9 cellular contexts compared by ENCODE assay signal in genomic region chr20:32333181-32333987, GRCh38. TPM values are rescaled to one million over a fixed set of nuclear protein-coding genes. Genes with fewer than 3 reads are reported as not detected.
DNase-seq lines count a peak whose midpoint lies in the region; ATAC-seq and TF ChIP-seq lines count a peak whose summit lies in the region.
"Had no signal": no experiment of that assay in that cellular context is flagged by ENCODE, and none has a peak within 500 bp of the region (broad histone marks: within the 10 kb centered on the region; RNA-seq: fewer than 3 reads in every experiment).

No MANE protein-coding gene starts in this region.

- POLR2A ChIA-PET in activated naive CD8-positive, alpha-beta T cell treated with anti-CD3 and anti-CD28 coated beads, Interleukin-2, amount 10 ng/mL, durations not matched to agents 7 days and 5 days (lab: Charles Lee) = interaction anchor here (0.7 kb wide), 1 partner anchor 306 kb away, joined by 6 read pairs; no protein-coding TSS in a partner anchor

- ATAC-seq in HG03139 (IDR thresholded peaks at IDR 0.05; ENCODE audit: unreplicated experiment) = peak; percentile 48
- no peak for ATAC-seq in activated naive CD8-positive, alpha-beta T cell treated with anti-CD3 and anti-CD28 coated beads, Interleukin-2, amount 10 ng/mL, durations not matched to agents 7 days and 5 days (ENCODE audit: low read depth)

- 94 to 96% methylated on average over 6 to 12 of the region's 12 CpGs for WGBS in endodermal cell (ENCODE audit: insufficient coverage in 1 of 2, insufficient read length in 1 of 2), 2 experiments

- H3K27ac Mint-ChIP-seq in activated naive CD8-positive, alpha-beta T cell treated with anti-CD3 and anti-CD28 coated beads, Interleukin-2, amount 10 ng/mL, durations not matched to agents 7 days and 5 days = peak overlapping the region; percentile 13
- H3K27ac Mint-ChIP-seq in stimulated activated naive CD8-positive, alpha-beta T cell treated with anti-CD3 and anti-CD28 coated beads, Interleukin-15, Interleukin-2, amounts not matched to agents 100 ng/mL and 50 ng/mL, for 24 hours = peak overlapping the region; percentile 92
- no peak overlapping the region for H3K27ac Mint-ChIP-seq in endodermal cell

- no peak overlapping the region for H3K27ac ChIP-seq in endodermal cell (ENCODE audit: low read depth, low read length)

- no peaks in the 10 kb centered on the region for H3K9me3 ChIP-seq in endodermal cell (ENCODE audit: control insufficient read depth, low read length)
- H3K9me3 ChIP-seq: BLaER1 treated with 17β-estradiol and CSF1 and Interleukin-3, amounts not matched to agents 10 nM and 100 nM had no signal

- no peak overlapping the region for H3K9ac ChIP-seq in endodermal cell (ENCODE audit: extremely low read depth, low read length, poor library complexity, severe bottlenecking)
- H3K9ac ChIP-seq: BLaER1 treated with 17β-estradiol and CSF1 and Interleukin-3, amounts not matched to agents 10 nM and 100 nM had no signal

- H3K4me3 ChIP-seq in endodermal cell (ENCODE audit: low read length) = no peak overlapping the region
- H3K4me3 ChIP-seq: BLaER1 treated with 17β-estradiol and CSF1 and Interleukin-3, amounts not matched to agents 10 nM and 100 nM had no signal

- H3K36me3 Mint-ChIP-seq in activated naive CD8-positive, alpha-beta T cell treated with anti-CD3 and anti-CD28 coated beads, Interleukin-2, amount 10 ng/mL, durations not matched to agents 7 days and 5 days = peaks cover 13% of the 10 kb centered on the region
- peaks cover 74% of the 10 kb centered on the region for H3K36me3 Mint-ChIP-seq in stimulated activated naive CD8-positive, alpha-beta T cell treated with anti-CD3 and anti-CD28 coated beads, Interleukin-15, Interleukin-2, amounts not matched to agents 100 ng/mL and 50 ng/mL, for 24 hours (ENCODE audit: low read depth)
- H3K36me3 Mint-ChIP-seq in endodermal cell (ENCODE audit: low read depth) = peaks cover 57% of the 10 kb centered on the region

- no peaks in the 10 kb centered on the region for H3K9me3 Mint-ChIP-seq in activated naive CD8-positive, alpha-beta T cell treated with anti-CD3 and anti-CD28 coated beads, Interleukin-2, amount 10 ng/mL, durations not matched to agents 7 days and 5 days
- no peaks in the 10 kb centered on the region for H3K9me3 Mint-ChIP-seq in stimulated activated naive CD8-positive, alpha-beta T cell treated with anti-CD3 and anti-CD28 coated beads, Interleukin-15, Interleukin-2, amounts not matched to agents 100 ng/mL and 50 ng/mL, for 24 hours
- H3K9me3 Mint-ChIP-seq in endodermal cell = no peaks in the 10 kb centered on the region

- DNase-seq in activated naive CD4-positive, alpha-beta T cell treated with Interleukin-2 at 50 U/mL for 16 hours = peak; percentile 61
- DNase-seq in activated naive CD4-positive, alpha-beta T cell (lab: John Stamatoyannopoulos, UW) = no peak
- DNase-seq in activated naive CD8-positive, alpha-beta T cell treated with anti-CD3 and anti-CD28 coated beads, Interleukin-2, amount 10 ng/mL, durations not matched to agents 7 days and 5 days = no peak
- DNase-seq in endodermal cell (no peak), activated gamma-delta T cell (lab: John Stamatoyannopoulos, UW) (no peak), activated gamma-delta T cell treated with Interleukin-2 at 50 U/mL for 16 hours (no peak)

- H3K27me3 ChIP-seq in endodermal cell (ENCODE audit: control insufficient read depth, insufficient read depth, low read length, poor library complexity, severe bottlenecking) = no peaks in the 10 kb centered on the region
- H3K27me3 ChIP-seq: BLaER1 treated with 17β-estradiol and CSF1 and Interleukin-3, amounts not matched to agents 10 nM and 100 nM had no signal

- H3K4me1 Mint-ChIP-seq in activated naive CD8-positive, alpha-beta T cell treated with anti-CD3 and anti-CD28 coated beads, Interleukin-2, amount 10 ng/mL, durations not matched to agents 7 days and 5 days = peaks cover 8% of the 10 kb centered on the region
- peaks cover 59% of the 10 kb centered on the region for H3K4me1 Mint-ChIP-seq in stimulated activated naive CD8-positive, alpha-beta T cell treated with anti-CD3 and anti-CD28 coated beads, Interleukin-15, Interleukin-2, amounts not matched to agents 100 ng/mL and 50 ng/mL, for 24 hours (ENCODE audit: low read depth)
- H3K4me1 Mint-ChIP-seq in endodermal cell = no peaks in the 10 kb centered on the region

- TF ChIP-seq CTCF in endodermal cell (conservative IDR thresholded peaks at IDR 0.05) = no peak

- no peaks in the 10 kb centered on the region for H3K4me1 ChIP-seq in endodermal cell (ENCODE audit: control insufficient read depth, insufficient read depth, low read length)

- peaks cover 50% of the 10 kb centered on the region for H3K36me3 ChIP-seq in endodermal cell (ENCODE audit: control insufficient read depth, insufficient read depth, low read length)

- H3K27me3 Mint-ChIP-seq in activated naive CD8-positive, alpha-beta T cell treated with anti-CD3 and anti-CD28 coated beads, Interleukin-2, amount 10 ng/mL, durations not matched to agents 7 days and 5 days = no peaks in the 10 kb centered on the region
- H3K27me3 Mint-ChIP-seq in stimulated activated naive CD8-positive, alpha-beta T cell treated with anti-CD3 and anti-CD28 coated beads, Interleukin-15, Interleukin-2, amounts not matched to agents 100 ng/mL and 50 ng/mL, for 24 hours = no peaks in the 10 kb centered on the region
- H3K27me3 Mint-ChIP-seq in endodermal cell (ENCODE audit: insufficient read depth) = no peaks in the 10 kb centered on the region

- H3K4me3 Mint-ChIP-seq in activated naive CD8-positive, alpha-beta T cell treated with anti-CD3 and anti-CD28 coated beads, Interleukin-2, amount 10 ng/mL, durations not matched to agents 7 days and 5 days = no peak overlapping the region
- H3K4me3 Mint-ChIP-seq in stimulated activated naive CD8-positive, alpha-beta T cell treated with anti-CD3 and anti-CD28 coated beads, Interleukin-15, Interleukin-2, amounts not matched to agents 100 ng/mL and 50 ng/mL, for 24 hours = peak overlapping the region; percentile 55
- no peak overlapping the region for H3K4me3 Mint-ChIP-seq in endodermal cell

RNA-seq across cellular contexts. Expression of gene ASXL1, which starts 24.7 kb away (rescaled TPM):
- total RNA-seq in activated naive CD8-positive, alpha-beta T cell treated with anti-CD3 and anti-CD28 coated beads, Interleukin-2, amount 10 ng/mL, durations not matched to agents 7 days and 5 days = 100 to 1,000 TPM; 102 to 107 TPM
- total RNA-seq in endodermal cell = 10 to 100 TPM; 88.9 to 98.6 TPM
- 72.1 TPM for polyA plus RNA-seq in endodermal cell (2013, experiment 1 of 2)
- polyA plus RNA-seq in endodermal cell (2013, experiment 2 of 2) = 63.8 TPM

RNA-seq across cellular contexts. Expression of gene KIF3B, which starts 55.9 kb away (rescaled TPM):
- 10 to 100 TPM; 14.3 to 14.4 TPM for total RNA-seq in activated naive CD8-positive, alpha-beta T cell treated with anti-CD3 and anti-CD28 coated beads, Interleukin-2, amount 10 ng/mL, durations not matched to agents 7 days and 5 days
- total RNA-seq in endodermal cell = 10 to 100 TPM; 31.4 to 41.1 TPM
- 21.1 TPM for polyA plus RNA-seq in endodermal cell (2013, experiment 1 of 2)
- polyA plus RNA-seq in endodermal cell (2013, experiment 2 of 2) = 21.3 TPM
